In the genomic region with DNA sequence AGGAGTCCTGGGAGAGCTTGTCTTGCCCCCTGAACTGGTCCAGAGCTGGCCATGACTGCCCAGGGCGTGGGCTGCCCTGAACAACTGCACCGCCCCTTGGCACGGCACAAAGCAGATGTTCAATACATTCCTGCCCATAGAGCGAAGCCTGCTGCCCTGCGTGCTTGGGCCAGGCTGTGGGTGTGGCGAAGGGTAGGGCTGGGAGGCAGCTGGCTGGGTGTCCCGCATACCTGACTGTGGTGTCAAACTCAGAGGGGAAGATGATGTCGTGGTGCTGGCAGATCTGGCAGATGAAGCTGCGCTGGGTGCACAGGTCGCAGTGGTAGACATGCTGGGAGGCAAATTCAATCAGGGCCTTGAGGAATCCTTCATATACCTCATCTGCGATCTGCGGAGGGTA, we compare ENCODE assay signal across 20 cellular contexts.
A peak's percentile ranks its signal among the peaks of the same experiment; 100 is the strongest.
DNase-seq lines count a peak whose midpoint lies in the region; ATAC-seq, FAIRE-seq and TF ChIP-seq lines count a peak whose summit lies in the region.
"Had no signal": no experiment of that assay in that cellular context is flagged by ENCODE, and none has a peak within 500 bp of the region (broad histone marks: within the 10 kb centered on the region; RNA-seq: fewer than 3 reads in every experiment).

No MANE protein-coding gene starts in this region.

- FAIRE-seq in keratinocyte (lab: Jason Lieb, UNC) = peak; percentile 97
- FAIRE-seq in small intestine (lab: Jason Lieb, UNC) = no peak
- FAIRE-seq: islet of Langerhans had no signal

- peak overlapping the region in 1 of 3 experiments; percentile 3 for H3K4me3 ChIP-seq in keratinocyte (ENCODE audit: control insufficient read depth in 2 of 3, extremely low read depth in 1 of 3, insufficient read depth in 2 of 3, low read depth in 1 of 3, low read length in 3 of 3)
- no peak overlapping the region for H3K4me3 ChIP-seq in small intestine (ENCODE audit: low read depth in 1 of 2, low read length in 2 of 2)
- H3K4me3 ChIP-seq: adrenal gland, stomach had no signal

- ATAC-seq in GM21786 (IDR thresholded peaks at IDR 0.05; ENCODE audit: unreplicated experiment) (no peak), GM21528 (IDR thresholded peaks at IDR 0.05; ENCODE audit: low FRiP score, unreplicated experiment) (no peak)
- ATAC-seq: activated CD4-positive, CD25-positive, alpha-beta regulatory T cell treated with anti-CD3 and anti-CD28 coated beads, Interleukin-2, amount 50 U/mL, for 24 hours had no signal

- H3K27me3 ChIP-seq in keratinocyte (ENCODE audit: control insufficient read depth, extremely low read depth, insufficient read depth, low read length) = no peaks in the 10 kb centered on the region
- no peaks in the 10 kb centered on the region for H3K27me3 ChIP-seq in small intestine (ENCODE audit: control insufficient read depth in 2 of 2, insufficient read depth in 2 of 2, low read length in 2 of 2)
- H3K27me3 ChIP-seq: adrenal gland had no signal

- H3K9me1 ChIP-seq in keratinocyte (ENCODE audit: control insufficient read depth, extremely low read depth, insufficient read depth, low read length) = no peaks in the 10 kb centered on the region

- H3K36me3 ChIP-seq in keratinocyte (ENCODE audit: control insufficient read depth in 2 of 2, extremely low read depth in 1 of 2, insufficient read depth in 2 of 2, low read length in 2 of 2) (peaks cover 5 to 15% of the 10 kb centered on the region in 2 experiments), small intestine (ENCODE audit: control insufficient read depth in 2 of 2, insufficient read depth in 2 of 2, low read length in 2 of 2) (peaks cover 4 to 6% of the 10 kb centered on the region in 2 donors)

- peak overlapping the region; percentile 46 for H3K9ac ChIP-seq in keratinocyte (ENCODE audit: control insufficient read depth, extremely low read depth, insufficient read depth, low read length)
- H3K9ac ChIP-seq: SK-N-SH had no signal

- dilution Hi-C loops in keratinocyte (cut with MboI; ENCODE audit: extremely low pct_ligation_motif_present, low sequenced_read_pairs) = no loop called here

- no peak overlapping the region for H2AFZ ChIP-seq in keratinocyte (ENCODE audit: control insufficient read depth, low read length)

- peak overlapping the region; percentile 9 for H3K4me2 ChIP-seq in keratinocyte (ENCODE audit: control insufficient read depth, extremely low read depth, insufficient read depth, low read depth, low read length)
- H3K4me2 ChIP-seq: SK-N-SH had no signal

- DNase-seq in HPDE6-E6E7 (ENCODE audit: extremely low spot score) (peak; percentile 21), SW480 (ENCODE audit: low spot score) (peak; percentile 84), keratinocyte (ENCODE audit: low read depth, low spot score) (peak; percentile 81), small intestine (peak; percentile 78), NCI-H128 (lab: John Stamatoyannopoulos, UW; ENCODE audit: unreplicated experiment) (no peak)
- DNase-seq: activated gamma-delta T cell, caudate nucleus, EL, mesenchymal stem cell, NCI-H146, NCI-H82, retina, SK-N-SH, stomach, T1000 had no signal

- H3K27ac ChIP-seq in keratinocyte (ENCODE audit: control insufficient read depth, insufficient read depth, low read length) (peak overlapping the region; percentile 28), small intestine (ENCODE audit: low read depth in 1 of 2, low read length in 1 of 2) (no peak overlapping the region)
- H3K27ac ChIP-seq: adrenal gland, stomach had no signal

- H3K79me2 ChIP-seq in keratinocyte (ENCODE audit: control insufficient read depth, insufficient read depth, low read length) = no peaks in the 10 kb centered on the region

- H4K20me1 ChIP-seq in keratinocyte (ENCODE audit: control insufficient read depth, extremely low read depth, insufficient read depth, low read length) = no peaks in the 10 kb centered on the region

- no peaks in the 10 kb centered on the region for H3K9me3 ChIP-seq in keratinocyte (ENCODE audit: control insufficient read depth, low read depth, low read length)
- H3K9me3 ChIP-seq in small intestine (ENCODE audit: control insufficient read depth, low read depth) = no peaks in the 10 kb centered on the region
- H3K9me3 ChIP-seq: adrenal gland, SK-N-SH, stomach had no signal

- H3K4me1 ChIP-seq in keratinocyte (ENCODE audit: control insufficient read depth, extremely low read depth, insufficient read depth, low read length) (peaks cover 23% of the 10 kb centered on the region), small intestine (ENCODE audit: control insufficient read depth in 2 of 2, insufficient read depth in 1 of 2, low read depth in 1 of 2, low read length in 1 of 2) (peaks cover 0 to 3% of the 10 kb centered on the region in 2 donors)

- 45 to 79% (median 74%) methylated on average over 12 of the region's 12 CpGs for WGBS in small intestine, 3 donors

- peak in 1 of 3 experiments; percentile 24 for TF ChIP-seq CTCF in keratinocyte (optimal IDR thresholded peaks at IDR 0.05 in 1 of 3, IDR thresholded peaks at IDR 0.05 in 1 of 3, conservative IDR thresholded peaks at IDR 0.05 in 1 of 3; ENCODE audit: extremely low read depth in 1 of 3, insufficient read depth in 2 of 3, low read length in 3 of 3)
